23 cellular contexts compared by ENCODE assay signal in genomic region chr10:8986975-8987374, GRCh38.
"Had no signal": no experiment of that assay in that cellular context is flagged by ENCODE, and none has a peak within 500 bp of the region (broad histone marks: within the 10 kb centered on the region; RNA-seq: fewer than 3 reads in every experiment).

No MANE protein-coding gene starts in this region.

- H3K27ac Mint-ChIP-seq: naive thymus-derived CD8-positive, alpha-beta T cell; nephron; stimulated activated naive B cell treated with anti-CD40 and anti-IgM and Interleukin-4, amounts not matched to agents 10 μg/mL and 1 μg/mL and 100 μg/mL, for 72 hours had no signal

- H3K4me1 Mint-ChIP-seq: nephron; neural crest cell; stimulated activated naive B cell treated with anti-CD40 and anti-IgM and Interleukin-4, amounts not matched to agents 10 μg/mL and 1 μg/mL and 100 μg/mL, for 72 hours had no signal

- H3K4me3 Mint-ChIP-seq: nephron; neural crest cell; stimulated activated naive B cell treated with anti-CD40 and anti-IgM and Interleukin-4, amounts not matched to agents 10 μg/mL and 1 μg/mL and 100 μg/mL, for 72 hours had no signal

- H3K9me3 Mint-ChIP-seq: nephron, neural crest cell had no signal

- H3K36me3 Mint-ChIP-seq: naive thymus-derived CD8-positive, alpha-beta T cell; stimulated activated naive B cell treated with anti-CD40 and anti-IgM and Interleukin-4, amounts not matched to agents 10 μg/mL and 1 μg/mL and 100 μg/mL, for 72 hours had no signal

- DNase-seq: islet precursor cell; left lung; lower lobe of right lung; mammary epithelial cell; naive thymus-derived CD8-positive, alpha-beta T cell; nucleus accumbens; pancreas; posterior cingulate gyrus; retina; right cardiac atrium; stimulated activated CD4-positive, alpha-beta T cell treated with anti-CD3 and anti-CD28 coated beads, Interleukin-12 subunit alpha, Interleukin-12 subunit beta, amount 100 ng/mL, for 4 hours; stimulated activated CD4-positive, alpha-beta T cell treated with anti-CD3 and anti-CD28 coated beads, Interleukin-15, amount 100 ng/mL, for 24 hours; stimulated activated CD4-positive, alpha-beta T cell treated with anti-CD3 and anti-CD28 coated beads, Interleukin-2, amount 100 ng/mL, for 24 hours; stimulated activated CD4-positive, alpha-beta T cell treated with anti-CD3 and anti-CD28 coated beads, Interleukin-4, amount 100 ng/mL, for 1 hour; stimulated activated naive B cell treated with anti-CD40 and anti-IgM and Interleukin-4, amounts not matched to agents 10 μg/mL and 1 μg/mL and 100 μg/mL, for 72 hours; stimulated activated naive CD8-positive, alpha-beta T cell treated with anti-CD3 and anti-CD28 coated beads, Interleukin-15, Interleukin-2, amounts not matched to agents 100 U/mL and 50 U/mL, for 24 hours; testis; thyroid gland; transverse colon; upper lobe of right lung had no signal

- H3K27me3 Mint-ChIP-seq: naive thymus-derived CD8-positive, alpha-beta T cell; stimulated activated naive B cell treated with anti-CD40 and anti-IgM and Interleukin-4, amounts not matched to agents 10 μg/mL and 1 μg/mL and 100 μg/mL, for 72 hours had no signal

- ATAC-seq: left lung; lower lobe of right lung; naive thymus-derived CD8-positive, alpha-beta T cell; pancreas; right cardiac atrium; sciatic nerve; stimulated activated naive B cell treated with anti-CD40 and anti-IgM and Interleukin-4, amounts not matched to agents 10 μg/mL and 1 μg/mL and 100 μg/mL, for 72 hours; stimulated activated naive CD8-positive, alpha-beta T cell treated with anti-CD3 and anti-CD28 coated beads, Interleukin-15, Interleukin-2, amounts not matched to agents 100 U/mL and 50 U/mL, for 24 hours; upper lobe of right lung had no signal
